17 cellular contexts compared by ENCODE assay signal in the genomic region with DNA sequence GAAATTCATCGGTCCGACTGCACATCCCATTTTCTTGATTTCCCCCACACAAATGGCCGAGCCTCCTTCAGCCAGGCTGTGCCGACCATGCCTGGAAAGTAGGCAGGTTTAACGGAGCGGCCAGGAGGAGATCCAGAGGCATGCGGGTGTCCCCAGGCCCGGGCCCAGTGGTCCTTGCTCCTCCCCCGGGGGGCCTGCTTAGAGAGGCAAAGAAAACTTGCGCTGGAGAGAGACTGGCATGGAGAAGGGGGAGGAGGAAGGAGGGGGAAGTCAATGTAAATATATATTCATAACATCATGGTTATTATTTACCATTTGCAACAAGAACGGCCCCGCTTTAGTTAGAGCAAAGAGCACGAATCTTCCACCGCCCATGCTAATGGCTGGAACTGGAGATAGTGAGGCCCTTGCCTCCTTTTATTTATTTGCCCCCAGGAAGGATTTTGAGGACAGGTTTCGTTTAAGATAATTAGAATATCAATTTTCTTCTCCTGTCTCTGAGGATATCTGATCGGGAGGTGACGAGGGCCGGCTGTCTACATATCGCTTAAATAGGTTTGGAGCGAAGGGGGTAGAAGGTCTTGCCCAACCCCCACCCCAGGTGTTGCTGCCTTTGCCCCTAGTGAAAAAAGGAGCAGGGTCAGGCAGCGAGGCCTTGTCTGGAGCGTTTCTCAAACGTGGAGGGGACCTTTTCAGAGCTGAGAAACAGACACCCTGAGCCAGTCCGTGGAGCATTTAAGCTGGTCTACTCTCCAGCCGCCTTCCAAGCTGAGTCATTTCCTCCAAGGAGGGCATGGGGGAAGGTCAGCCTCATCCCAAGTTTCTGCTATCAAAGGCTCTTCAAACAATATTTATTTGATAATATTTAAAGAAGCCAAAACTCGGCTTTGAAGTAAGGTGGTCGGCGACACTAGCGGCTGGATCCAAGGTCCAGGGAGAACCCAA. TPM values are rescaled to one million over a fixed set of nuclear protein-coding genes. Genes with fewer than 3 reads are reported as not detected.
DNase-seq lines count a peak whose midpoint lies in the region; ATAC-seq, FAIRE-seq and TF ChIP-seq lines count a peak whose summit lies in the region.
"Had no signal": no experiment of that assay in that cellular context is flagged by ENCODE, and none has a peak within 500 bp of the region (broad histone marks: within the 10 kb centered on the region; RNA-seq: fewer than 3 reads in every experiment).

No MANE protein-coding gene starts in this region.

- no peaks in the 10 kb centered on the region for H3K36me3 ChIP-seq in effector memory CD4-positive, alpha-beta T cell (ENCODE audit: control insufficient read depth, insufficient read depth, low read length)
- H3K36me3 ChIP-seq: gastrocnemius medialis, tibial artery had no signal

- no peak overlapping the region for H3K27ac ChIP-seq in effector memory CD4-positive, alpha-beta T cell (ENCODE audit: insufficient read depth, low read length, poor library complexity, severe bottlenecking)
- H3K27ac ChIP-seq: gastrocnemius medialis, tibial artery had no signal

- H3K9me3 ChIP-seq in effector memory CD4-positive, alpha-beta T cell (ENCODE audit: control insufficient read depth, low read length): no peaks in the 10 kb centered on the region
- H3K9me3 ChIP-seq: gastrocnemius medialis, mucosa of descending colon, tibial artery had no signal

- DNase-seq in Daoy (ENCODE audit: low read depth) (peak; percentile 79), HTR-8/SVneo (ENCODE audit: insufficient read length, low spot score) (peak; percentile 36), cardiac fibroblast (ENCODE audit: low read depth in 2 of 2) (peak; percentile 11 to 23), kidney tubule cell (ENCODE audit: low spot score) (peak; percentile 48), OCI-M2 (lab: John Stamatoyannopoulos, UW; ENCODE audit: unreplicated experiment) (no peak)
- DNase-seq in effector memory CD4-positive, alpha-beta T cell: no peak
- DNase-seq: activated CD4-positive, alpha-beta T cell treated with anti-CD3 and anti-CD28 coated beads for 48 hours; gastrocnemius medialis; kidney; mucosa of descending colon; NCI-H1105; T-helper 1 cell; tibial artery had no signal

- TF ChIP-seq CTCF in cardiac fibroblast (IDR thresholded peaks at IDR 0.05; ENCODE audit: low read depth, low read length): no peak

- no peaks in the 10 kb centered on the region for H3K4me1 ChIP-seq in effector memory CD4-positive, alpha-beta T cell (ENCODE audit: control insufficient read depth, insufficient read depth, low read length, poor library complexity, severe bottlenecking)

- H3K4me3 ChIP-seq in cardiac fibroblast (replicated peaks in 1 of 2; ENCODE audit: low read depth in 2 of 2, low read length in 2 of 2): no peak overlapping the region
- no peak overlapping the region for H3K4me3 ChIP-seq in effector memory CD4-positive, alpha-beta T cell (ENCODE audit: insufficient read depth, low read depth, low read length, poor library complexity, severe bottlenecking)
- H3K4me3 ChIP-seq: gastrocnemius medialis, mucosa of descending colon, tibial artery had no signal

- peaks cover 86% of the 10 kb centered on the region for H3K27me3 ChIP-seq in effector memory CD4-positive, alpha-beta T cell (replicated peaks; ENCODE audit: control insufficient read depth, insufficient read depth, low read length, poor library complexity, severe bottlenecking)

- no peak for FAIRE-seq in HTR-8/SVneo (lab: Jason Lieb, UNC)
- FAIRE-seq: kidney had no signal

- ATAC-seq in GM18868 (IDR thresholded peaks at IDR 0.05; ENCODE audit: unreplicated experiment): no peak
- no peak for ATAC-seq in HG03354 (IDR thresholded peaks at IDR 0.05; ENCODE audit: poor library complexity, severe bottlenecking, unreplicated experiment)
- ATAC-seq: gastrocnemius medialis, mucosa of descending colon had no signal

RNA-seq across cellular contexts. Expression of a gene that starts 2.5 kb away (rescaled TPM):
- not detected in 2 replicates for total RNA-seq in Daoy (2014; rRNA removed; shearing (Covaris generic))
- total RNA-seq: gastrocnemius medialis, kidney, mucosa of descending colon, OCI-LY7, progenitor cell of endocrine pancreas had no signal

Comparison
In these comparisons a context has a peak if more than half of its experiments do, and no peak if none do; other contexts are left out.
1. DNase-seq: peak in Daoy (single experiment), HTR-8/SVneo (single experiment), cardiac fibroblast (2 of 2) and kidney tubule cell (single experiment); none in effector memory CD4-positive, alpha-beta T cell (0 of 3) and OCI-M2 (single experiment).